In genomic region chr14:73829526-73830431, GRCh38 we compare ENCODE assay signal across 8 cellular contexts. TPM values are rescaled to one million over a fixed set of nuclear protein-coding genes. Genes with fewer than 3 reads are reported as not detected.
DNase-seq lines count a peak whose midpoint lies in the region; ATAC-seq and TF ChIP-seq lines count a peak whose summit lies in the region.

No MANE protein-coding gene starts in this region.

- no peak overlapping the region for H3K4me3 ChIP-seq in left lung

- DNase-seq in activated CD4-positive, alpha-beta T cell treated with anti-CD3 and anti-CD28 coated beads, Interleukin-2, amount 10 ng/mL, durations not matched to agents 7 days and 5 days, result peak; percentile 34
- DNase-seq in left lung (peak in 1 of 2 donors; percentile 62), head of caudate nucleus (no peak), NCI-H187 (lab: John Stamatoyannopoulos, UW) (no peak), immature natural killer cell (no peak)

- H3K9me3 ChIP-seq in left lung, result no peaks in the 10 kb centered on the region

- H3K4me1 Mint-ChIP-seq in activated CD4-positive, alpha-beta T cell treated with anti-CD3 and anti-CD28 coated beads, Interleukin-2, amount 10 ng/mL, durations not matched to agents 7 days and 5 days, result peaks cover 16% of the 10 kb centered on the region
- H3K4me1 Mint-ChIP-seq in immature natural killer cell, result no peaks in the 10 kb centered on the region

- H3K27me3 ChIP-seq in left lung, result no peaks in the 10 kb centered on the region

- H3K4me1 ChIP-seq in left lung, result peaks cover 6 to 15% of the 10 kb centered on the region in 2 donors

- no peak overlapping the region for H3K4me3 Mint-ChIP-seq in activated CD4-positive, alpha-beta T cell treated with anti-CD3 and anti-CD28 coated beads, Interleukin-2, amount 10 ng/mL, durations not matched to agents 7 days and 5 days
- no peak overlapping the region for H3K4me3 Mint-ChIP-seq in immature natural killer cell

- H3K27me3 Mint-ChIP-seq in activated CD4-positive, alpha-beta T cell treated with anti-CD3 and anti-CD28 coated beads, Interleukin-2, amount 10 ng/mL, durations not matched to agents 7 days and 5 days, result no peaks in the 10 kb centered on the region
- H3K27me3 Mint-ChIP-seq in immature natural killer cell (ENCODE audit: low read depth in 3 of 3), result peaks cover 1 to 4% (median 2%) of the 10 kb centered on the region in 3 donors

- POLR2A ChIA-PET in activated CD4-positive, alpha-beta T cell treated with anti-CD3 and anti-CD28 coated beads, Interleukin-2, amount 10 ng/mL, durations not matched to agents 7 days and 5 days (lab: Charles Lee), result no interaction called here

- CTCF ChIA-PET in activated CD4-positive, alpha-beta T cell treated with anti-CD3 and anti-CD28 coated beads, Interleukin-2, amount 10 ng/mL, durations not matched to agents 7 days and 5 days (lab: Charles Lee), result interaction anchor here (0.8 to 9.5 kb wide), 5 partner anchors 13 to 101 kb away, joined by 3 to 43 read pairs (median 6); partner anchors contain the start of gene PTGR2

- no peak overlapping the region for H3K27ac ChIP-seq in left lung

- peak; percentile 87 for ATAC-seq in GM18511 (IDR thresholded peaks at IDR 0.05; ENCODE audit: unreplicated experiment)
- peak; percentile 73 for ATAC-seq in HG03135 (IDR thresholded peaks at IDR 0.05; ENCODE audit: unreplicated experiment)
- ATAC-seq in left lung, result peak; percentile 68
- ATAC-seq in GM19455 (IDR thresholded peaks at IDR 0.05; ENCODE audit: unreplicated experiment), result no peak

- no peaks in the 10 kb centered on the region for H3K36me3 Mint-ChIP-seq in activated CD4-positive, alpha-beta T cell treated with anti-CD3 and anti-CD28 coated beads, Interleukin-2, amount 10 ng/mL, durations not matched to agents 7 days and 5 days (ENCODE audit: low read depth)
- no peaks in the 10 kb centered on the region for H3K36me3 Mint-ChIP-seq in immature natural killer cell

- no peaks in the 10 kb centered on the region for H3K9me3 Mint-ChIP-seq in activated CD4-positive, alpha-beta T cell treated with anti-CD3 and anti-CD28 coated beads, Interleukin-2, amount 10 ng/mL, durations not matched to agents 7 days and 5 days
- H3K9me3 Mint-ChIP-seq in immature natural killer cell, result no peaks in the 10 kb centered on the region

- no peaks in the 10 kb centered on the region for H3K36me3 ChIP-seq in left lung

- intact Hi-C loops in left lung (cut with DNase I) (loop anchor here in 1 of 2 donors (5.0 kb wide), 1 partner anchor 102 kb away; no protein-coding TSS in a partner anchor), head of caudate nucleus (cut with DNase I) (no loop called here)

- no peak for TF ChIP-seq CTCF in left lung (IDR thresholded peaks at IDR 0.05)

- H3K27ac Mint-ChIP-seq in activated CD4-positive, alpha-beta T cell treated with anti-CD3 and anti-CD28 coated beads, Interleukin-2, amount 10 ng/mL, durations not matched to agents 7 days and 5 days, result peak overlapping the region; percentile 63
- H3K27ac Mint-ChIP-seq in immature natural killer cell, result peak overlapping the region in 3 of 6 donors; percentile 5 to 81 (median 53)

RNA-seq across cellular contexts. Expression of gene PTGR2, which starts 21.9 kb away (rescaled TPM):
- total RNA-seq in activated CD4-positive, alpha-beta T cell treated with anti-CD3 and anti-CD28 coated beads, Interleukin-2, amount 10 ng/mL, durations not matched to agents 7 days and 5 days, result 1 to 10 TPM; 2.1 to 2.2 TPM
- 1 to 10 TPM; 9.9 to 10.0 TPM for total RNA-seq in left lung
- 1 to 10 TPM in 2 of 3 donors, under 1 TPM in 1; 0.76 to 1.6 (median 1.0) TPM for polyA plus RNA-seq in immature natural killer cell

RNA-seq across cellular contexts. Expression of gene ZNF410, which starts 56.9 kb away (rescaled TPM):
- total RNA-seq in activated CD4-positive, alpha-beta T cell treated with anti-CD3 and anti-CD28 coated beads, Interleukin-2, amount 10 ng/mL, durations not matched to agents 7 days and 5 days, result 10 to 100 TPM; 49.3 to 51.7 TPM
- 10 to 100 TPM; 38.7 to 41.6 TPM for total RNA-seq in left lung
- 10 to 100 TPM; 72.6 to 88.0 (median 86.1) TPM for polyA plus RNA-seq in immature natural killer cell
